In genomic region chr19:14116525-14116917, GRCh38 we compare ENCODE assay signal across 9 cellular contexts. TPM values are rescaled to one million over a fixed set of nuclear protein-coding genes. Genes with fewer than 3 reads are reported as not detected.
DNase-seq lines count a peak whose midpoint lies in the region; ATAC-seq and TF ChIP-seq lines count a peak whose summit lies in the region.
"Had no signal": no experiment of that assay in that cellular context is flagged by ENCODE, and none has a peak within 500 bp of the region (broad histone marks: within the 10 kb centered on the region; RNA-seq: fewer than 3 reads in every experiment).

No MANE protein-coding gene starts in this region.

- TF ChIP-seq CTCF in right atrium auricular region (IDR thresholded peaks at IDR 0.05) (no peak), mammary epithelial cell (conservative IDR thresholded peaks at IDR 0.05 in 1 of 2, IDR thresholded peaks at IDR 0.05 in 1 of 2; ENCODE audit: extremely low read depth in 1 of 2, insufficient read depth in 1 of 2, low read depth in 1 of 2, low read length in 2 of 2) (no peak)

- intact Hi-C loops in left ventricle myocardium superior (cut with micrococcal nuclease) (no loop called here), mammary epithelial cell (cut with micrococcal nuclease) (no loop called here)

- H3K4me2 ChIP-seq in mammary epithelial cell (ENCODE audit: insufficient read depth, low read depth, low read length) = peak overlapping the region; percentile 92

- CTCF ChIA-PET in mammary epithelial cell (lab: Charles Lee; ENCODE audit: low non-redundant PET) = no interaction called here

- dilution Hi-C loops in mammary epithelial cell (cut with HindIII; ENCODE audit: low sequenced_read_pairs) = no loop called here

- DNase-seq in right atrium auricular region (ENCODE audit: low spot score) (no peak), left ventricle myocardium superior (no peak), mammary epithelial cell (no peak), NCI-H146 treated with DMSO at 0.1 percent for 48 hours (lab: John Stamatoyannopoulos, UW; ENCODE audit: unreplicated experiment) (no peak), kidney tubule cell (ENCODE audit: low spot score) (no peak), NCI-H1436 treated with DMSO at 0.1 percent for 48 hours (lab: John Stamatoyannopoulos, UW) (no peak)
- DNase-seq: MV-4-11 had no signal

- H3K27me3 ChIP-seq in right atrium auricular region (no peaks in the 10 kb centered on the region), mammary epithelial cell (ENCODE audit: insufficient read depth, low read length) (no peaks in the 10 kb centered on the region), mucosa of stomach (ENCODE audit: control insufficient read depth, insufficient read depth, low read length) (no peaks in the 10 kb centered on the region)

- H2AFZ ChIP-seq in mammary epithelial cell (ENCODE audit: low read depth, low read length) = peak overlapping the region; percentile 36

- H3K27ac ChIP-seq in right atrium auricular region (peak overlapping the region; percentile 92 to 96), mammary epithelial cell (ENCODE audit: insufficient read depth, low read depth, low read length) (no peak overlapping the region)

- H3K9ac ChIP-seq in mammary epithelial cell (ENCODE audit: insufficient read depth, low read length) (peak overlapping the region; percentile 58), mucosa of stomach (ENCODE audit: low read length) (peak overlapping the region; percentile 83)

- H3K36me3 ChIP-seq in right atrium auricular region (no peaks in the 10 kb centered on the region), mammary epithelial cell (ENCODE audit: insufficient read depth, low read length) (no peaks in the 10 kb centered on the region), mucosa of stomach (ENCODE audit: control insufficient read depth, insufficient read depth, low read length) (no peaks in the 10 kb centered on the region)

- H3K4me3 ChIP-seq in right atrium auricular region (peak overlapping the region; percentile 94 to 99), mammary epithelial cell (replicated peaks in 1 of 3; ENCODE audit: insufficient read depth in 1 of 3, low read depth in 2 of 3, low read length in 3 of 3) (peak overlapping the region; percentile 83 to 87 (median 87)), mucosa of stomach (ENCODE audit: low read length) (peak overlapping the region; percentile 50)

- H3K79me2 ChIP-seq in mammary epithelial cell (ENCODE audit: insufficient read depth, low read length) = peaks cover 47% of the 10 kb centered on the region

- in situ Hi-C loops in mammary epithelial cell (cut with MboI; ENCODE audit: low sequenced_read_pairs in 2 of 2) = no loop called here

- H4K20me1 ChIP-seq in mammary epithelial cell (ENCODE audit: insufficient read depth, low read length) = no peaks in the 10 kb centered on the region

- WGBS in mammary epithelial cell (ENCODE audit: low coverage, missing lambda C conversion rate) = 3% methylated on average over 5 of the region's 6 CpGs

- BruUV-seq in mammary epithelial cell (replicated peaks; lab: Mats Ljungman, UMichigan) = no TSS peak

- H3K9me3 ChIP-seq in right atrium auricular region = no peaks in the 10 kb centered on the region
- no peaks in the 10 kb centered on the region for H3K9me3 ChIP-seq in mammary epithelial cell (replicated peaks; ENCODE audit: insufficient read depth, low read length)
- no peaks in the 10 kb centered on the region for H3K9me3 ChIP-seq in mucosa of stomach (ENCODE audit: control insufficient read depth, low read length)

- H3K4me1 ChIP-seq in right atrium auricular region (peaks cover 0 to 79% of the 10 kb centered on the region in 2 donors), mammary epithelial cell (ENCODE audit: insufficient read depth, low read length) (peaks cover 39% of the 10 kb centered on the region), mucosa of stomach (ENCODE audit: control insufficient read depth, insufficient read depth, low read length) (peaks cover 56% of the 10 kb centered on the region)

- no peak for ATAC-seq in left ventricle myocardium superior
- no peak for ATAC-seq in HG03196 (IDR thresholded peaks at IDR 0.05; ENCODE audit: unreplicated experiment)

RNA-seq across cellular contexts. Expression of gene PRKACA, which starts 1.0 kb away (rescaled TPM):
- total RNA-seq in right atrium auricular region (100 to 1,000 TPM; 144 to 185 TPM), left ventricle myocardium superior (514 TPM), mammary epithelial cell (10 to 100 TPM; 44.0 to 82.1 TPM)
- polyA plus RNA-seq in mammary epithelial cell = 78.8 TPM
- polyA minus RNA-seq in mammary epithelial cell = 65.9 TPM

RNA-seq across cellular contexts. Expression of gene ASF1B, which starts 19.9 kb away (rescaled TPM):
- total RNA-seq in right atrium auricular region (1 to 10 TPM in 1 of 2 donors, under 1 TPM in 1; 0.43 to 1.4 TPM), left ventricle myocardium superior (1.6 TPM), mammary epithelial cell (10 to 100 TPM in 1 of 2 donors, 1 to 10 TPM in 1; 2.5 to 23.4 TPM)
- polyA plus RNA-seq in mammary epithelial cell = 43.5 TPM
- 70.1 TPM for polyA minus RNA-seq in mammary epithelial cell

RNA-seq across cellular contexts. Expression of gene SAMD1, which starts 26.0 kb away (rescaled TPM):
- total RNA-seq in right atrium auricular region (10 to 100 TPM; 20.2 to 38.2 TPM), left ventricle myocardium superior (58.0 TPM), mammary epithelial cell (10 to 100 TPM; 15.8 to 25.7 TPM)
- polyA plus RNA-seq in mammary epithelial cell = 18.6 TPM
- 18.8 TPM for polyA minus RNA-seq in mammary epithelial cell

RNA-seq across cellular contexts. Expression of gene C19orf67, which starts 30.9 kb away (rescaled TPM):
- total RNA-seq in right atrium auricular region (not detected), left ventricle myocardium superior (not detected), mammary epithelial cell (not detected)
- polyA plus RNA-seq in mammary epithelial cell = not detected
- not detected for polyA minus RNA-seq in mammary epithelial cell

RNA-seq across cellular contexts. Expression of gene MISP3, which starts 43.9 kb away (rescaled TPM):
- total RNA-seq in right atrium auricular region (10 to 100 TPM in 1 of 2 donors, 1 to 10 TPM in 1; 8.7 to 12.1 TPM), left ventricle myocardium superior (6.8 TPM), mammary epithelial cell (1 to 10 TPM; 1.2 to 1.5 TPM)
- polyA plus RNA-seq in mammary epithelial cell = 0.59 TPM
- not detected for polyA minus RNA-seq in mammary epithelial cell
